ENCODE assay signal across 10 cellular contexts in genomic region chr6:106448000-106448426, GRCh38.
DNase-seq lines count a peak whose midpoint lies in the region; FAIRE-seq and TF ChIP-seq lines count a peak whose summit lies in the region.
"Had no signal": no experiment of that assay in that cellular context is flagged by ENCODE, and none has a peak within 500 bp of the region (broad histone marks: within the 10 kb centered on the region; RNA-seq: fewer than 3 reads in every experiment).

No MANE protein-coding gene starts in this region.

- DNase-seq in activated CD4-positive, alpha-beta T cell treated with anti-CD3 and anti-CD28 coated beads for 48 hours = peak; percentile 21
- no peak for DNase-seq in activated CD4-positive, alpha-beta T cell treated with anti-CD3 and anti-CD28 coated beads for 1 hour
- DNase-seq in Peyer's patch (peak; percentile 51 to 77 (median 63)), endothelial cell of umbilical vein (ENCODE audit: low read depth, low spot score) (no peak), NCI-H774 (lab: John Stamatoyannopoulos, UW) (no peak), NCI-H446 treated with DMSO at 0.1 percent for 48 hours (lab: John Stamatoyannopoulos, UW) (no peak), lower leg skin (ENCODE audit: low spot score in 2 of 2) (no peak)

- dilution Hi-C loops in endothelial cell of umbilical vein (cut with MboI; ENCODE audit: extremely low pct_ligation_motif_present, low sequenced_read_pairs) = loop anchor here (25.0 kb wide), 1 partner anchor 114 kb away; no protein-coding TSS in a partner anchor

- H3K4me1 ChIP-seq in Peyer's patch = peaks cover 0 to 7% (median 0%) of the 10 kb centered on the region in 4 donors
- H3K4me1 ChIP-seq in endothelial cell of umbilical vein (ENCODE audit: control insufficient read depth, extremely low read depth, insufficient read depth, low read length) = no peaks in the 10 kb centered on the region

- 58 to 75% methylated on average over 6 of the region's 6 CpGs for WGBS in lower leg skin, 2 donors

- H3K27ac ChIP-seq in Peyer's patch (peak overlapping the region in 3 of 4 donors; percentile 4 to 53 (median 18)), endothelial cell of umbilical vein (ENCODE audit: insufficient read depth, low read depth, low read length) (no peak overlapping the region)
- H3K27ac ChIP-seq: parathyroid adenoma had no signal

- H3K36me3 Mint-ChIP-seq in stimulated activated naive CD8-positive, alpha-beta T cell treated with anti-CD3 and anti-CD28 coated beads, Interleukin-15, Interleukin-2, amounts not matched to agents 100 ng/mL and 50 ng/mL, for 24 hours (ENCODE audit: low read depth) = no peaks in the 10 kb centered on the region

- H3K4me3 ChIP-seq in Peyer's patch (no peak overlapping the region), endothelial cell of umbilical vein (replicated peaks in 1 of 3; ENCODE audit: insufficient read depth in 1 of 3, low read depth in 1 of 3, low read length in 3 of 3) (no peak overlapping the region), lower leg skin (ENCODE audit: low read depth, poor library complexity, severe bottlenecking) (no peak overlapping the region)
- H3K4me3 ChIP-seq: A549 had no signal

- FAIRE-seq in endothelial cell of umbilical vein (lab: Jason Lieb, UNC) = no peak
- FAIRE-seq: A549 had no signal

- H3K27me3 Mint-ChIP-seq in stimulated activated naive CD8-positive, alpha-beta T cell treated with anti-CD3 and anti-CD28 coated beads, Interleukin-15, Interleukin-2, amounts not matched to agents 100 ng/mL and 50 ng/mL, for 24 hours = peaks cover 5% of the 10 kb centered on the region

- TF ChIP-seq CTCF in Peyer's patch (IDR thresholded peaks at IDR 0.05) (no peak), endothelial cell of umbilical vein (IDR thresholded peaks at IDR 0.05; ENCODE audit: extremely low read depth in 1 of 2, insufficient read depth in 1 of 2, low read depth in 1 of 2, low read length in 2 of 2) (no peak), lower leg skin (IDR thresholded peaks at IDR 0.05) (no peak)

- no peak overlapping the region for H3K4me2 ChIP-seq in endothelial cell of umbilical vein (ENCODE audit: insufficient read depth, low read length)

- intact Hi-C loops in endothelial cell of umbilical vein (cut with micrococcal nuclease) (loop anchor here (2.0 to 10.0 kb wide), 2 partner anchors 109 to 667 kb away; partner anchors contain the start of gene BEND3), lower leg skin (cut with DNase I; ENCODE audit: low total_unique reads) (loop anchor here (5.0 kb wide), 2 partner anchors 114 to 529 kb away; no protein-coding TSS in a partner anchor)

- no peak overlapping the region for H3K9ac ChIP-seq in endothelial cell of umbilical vein (replicated peaks; ENCODE audit: extremely low read depth, insufficient read depth, low read length)
- H3K9ac ChIP-seq: parathyroid adenoma had no signal

- CTCF ChIA-PET in endothelial cell of umbilical vein (lab: Charles Lee) = interaction anchor here (0.9 to 15.9 kb wide), 5 partner anchors 18 to 531 kb away, joined by 3 to 397 read pairs (median 4); no protein-coding TSS in a partner anchor

- H3K9me3 ChIP-seq in Peyer's patch (no peaks in the 10 kb centered on the region), endothelial cell of umbilical vein (replicated peaks; ENCODE audit: control insufficient read depth, insufficient read depth, low read length) (no peaks in the 10 kb centered on the region)
- H3K9me3 ChIP-seq: A549 had no signal

- no peaks in the 10 kb centered on the region for H3K9me3 Mint-ChIP-seq in stimulated activated naive CD8-positive, alpha-beta T cell treated with anti-CD3 and anti-CD28 coated beads, Interleukin-15, Interleukin-2, amounts not matched to agents 100 ng/mL and 50 ng/mL, for 24 hours

- POLR2A ChIA-PET in endothelial cell of umbilical vein (lab: Charles Lee) = no interaction called here

- no peaks in the 10 kb centered on the region for H3K9me1 ChIP-seq in endothelial cell of umbilical vein (replicated peaks; ENCODE audit: control insufficient read depth, extremely low read depth, insufficient read depth, low read length)

- no peaks in the 10 kb centered on the region for H4K20me1 ChIP-seq in endothelial cell of umbilical vein (replicated peaks; ENCODE audit: control insufficient read depth, extremely low read depth, insufficient read depth, low read length)

- H3K4me3 Mint-ChIP-seq in stimulated activated naive CD8-positive, alpha-beta T cell treated with anti-CD3 and anti-CD28 coated beads, Interleukin-15, Interleukin-2, amounts not matched to agents 100 ng/mL and 50 ng/mL, for 24 hours = no peak overlapping the region

- no TSS peak for BruUV-seq in endothelial cell of umbilical vein (replicated peaks; lab: Mats Ljungman, UMichigan)

- no peaks in the 10 kb centered on the region for H3K79me2 ChIP-seq in endothelial cell of umbilical vein (ENCODE audit: control insufficient read depth, insufficient read depth, low read length)
- H3K79me2 ChIP-seq: parathyroid adenoma had no signal

- peak overlapping the region; percentile 5 for H3K27ac Mint-ChIP-seq in stimulated activated naive CD8-positive, alpha-beta T cell treated with anti-CD3 and anti-CD28 coated beads, Interleukin-15, Interleukin-2, amounts not matched to agents 100 ng/mL and 50 ng/mL, for 24 hours

- TF ChIP-seq POLR2A in Peyer's patch (IDR thresholded peaks at IDR 0.05) (no peak), endothelial cell of umbilical vein (IDR thresholded peaks at IDR 0.05; ENCODE audit: low read depth, low read length) (no peak), lower leg skin (IDR thresholded peaks at IDR 0.05) (no peak)

- H3K36me3 ChIP-seq in Peyer's patch = no peaks in the 10 kb centered on the region
- no peaks in the 10 kb centered on the region for H3K36me3 ChIP-seq in endothelial cell of umbilical vein (ENCODE audit: control insufficient read depth in 2 of 2, extremely low read depth in 1 of 2, insufficient read depth in 2 of 2, low read length in 2 of 2)

- H3K27me3 ChIP-seq in Peyer's patch = no peaks in the 10 kb centered on the region
- peaks cover 2 to 5% of the 10 kb centered on the region in 2 experiments for H3K27me3 ChIP-seq in endothelial cell of umbilical vein (ENCODE audit: control insufficient read depth in 2 of 2, insufficient read depth in 2 of 2, low read length in 2 of 2)

- H2AFZ ChIP-seq in endothelial cell of umbilical vein (ENCODE audit: low read depth, low read length) = peak overlapping the region; percentile 70
- H2AFZ ChIP-seq: parathyroid adenoma had no signal

- H3K4me1 Mint-ChIP-seq in stimulated activated naive CD8-positive, alpha-beta T cell treated with anti-CD3 and anti-CD28 coated beads, Interleukin-15, Interleukin-2, amounts not matched to agents 100 ng/mL and 50 ng/mL, for 24 hours (ENCODE audit: low read depth) = peaks cover 12% of the 10 kb centered on the region

TF ChIP-seq in endothelial cell of umbilical vein, 7 proteins besides CTCF, POLR2A, EP300 and RAD21:
- TF ChIP-seq, protein P1, sequence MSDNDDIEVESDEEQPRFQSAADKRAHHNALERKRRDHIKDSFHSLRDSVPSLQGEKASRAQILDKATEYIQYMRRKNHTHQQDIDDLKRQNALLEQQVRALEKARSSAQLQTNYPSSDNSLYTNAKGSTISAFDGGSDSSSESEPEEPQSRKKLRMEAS (IDR thresholded peaks at IDR 0.05; ENCODE audit: insufficient read depth, insufficient read length) = no peak
- TF ChIP-seq JUN (IDR thresholded peaks at IDR 0.05; ENCODE audit: borderline replicate concordance, insufficient read depth, insufficient read length, low read depth) (no peak), MYC (IDR thresholded peaks at IDR 0.05; ENCODE audit: low read depth, low read length) (no peak), GATA2 (IDR thresholded peaks at IDR 0.05; ENCODE audit: insufficient read depth, insufficient read length, low read depth, low read length) (no peak), POLR2AphosphoS5 (IDR thresholded peaks at IDR 0.05; ENCODE audit: insufficient read depth, low read depth, low read length) (no peak), EZH2 (IDR thresholded peaks at IDR 0.05; ENCODE audit: borderline replicate concordance, low read depth, low read length, severe bottlenecking) (no peak), FOS (IDR thresholded peaks at IDR 0.05; ENCODE audit: borderline replicate concordance, insufficient read depth, low read length) (no peak)

Comparison
In these comparisons a context has a peak if more than half of its experiments do, and no peak if none do; other contexts are left out.
1. DNase-seq: peak in activated CD4-positive, alpha-beta T cell treated with anti-CD3 and anti-CD28 coated beads for 48 hours (single experiment) and Peyer's patch (3 of 3); none in activated CD4-positive, alpha-beta T cell treated with anti-CD3 and anti-CD28 coated beads for 1 hour (single experiment), endothelial cell of umbilical vein (single experiment), NCI-H774 (single experiment), NCI-H446 treated with DMSO at 0.1 percent for 48 hours (single experiment) and lower leg skin (0 of 2).